Comparison of ENCODE assay signal across 1 cellular context in the genomic region with DNA sequence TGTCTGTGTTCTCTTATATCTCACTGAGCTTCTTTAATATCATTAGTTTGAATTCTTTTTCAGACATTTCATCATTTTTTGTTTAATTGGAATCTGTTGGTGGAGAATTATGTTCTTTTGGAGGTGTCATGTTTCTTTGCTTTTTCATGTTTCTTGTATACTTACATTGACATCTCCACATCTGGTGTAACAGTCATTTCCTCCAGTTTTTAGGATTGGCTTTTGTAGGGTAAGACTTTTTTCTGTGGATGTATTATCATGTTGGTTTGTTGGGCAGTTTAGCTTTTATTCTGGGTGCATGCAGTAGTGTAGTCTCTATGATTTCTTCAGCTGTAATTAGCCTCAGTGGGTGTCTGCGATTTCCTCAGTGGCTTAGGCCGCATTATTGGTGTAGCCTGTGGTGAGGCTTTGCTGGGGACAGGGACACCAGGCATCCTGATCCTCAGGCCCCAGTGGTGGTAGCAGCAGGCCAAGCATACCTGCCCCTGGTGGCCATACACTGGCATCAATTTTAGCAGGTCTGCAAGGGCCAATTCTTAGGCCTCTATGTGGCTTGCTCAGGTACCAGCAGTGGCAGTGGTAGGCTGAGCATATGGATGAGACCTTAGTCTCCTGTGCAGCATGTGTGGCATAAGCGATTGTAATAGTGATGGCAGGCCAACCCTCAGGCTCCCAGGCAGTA.
TF ChIP-seq lines count a peak whose summit lies in the region.

No MANE protein-coding gene starts in this region.

TF ChIP-seq in GM23338, 12 proteins besides CTCF, POLR2A, EP300 and RAD21 (continued from another document):
- TF ChIP-seq, protein P1, sequence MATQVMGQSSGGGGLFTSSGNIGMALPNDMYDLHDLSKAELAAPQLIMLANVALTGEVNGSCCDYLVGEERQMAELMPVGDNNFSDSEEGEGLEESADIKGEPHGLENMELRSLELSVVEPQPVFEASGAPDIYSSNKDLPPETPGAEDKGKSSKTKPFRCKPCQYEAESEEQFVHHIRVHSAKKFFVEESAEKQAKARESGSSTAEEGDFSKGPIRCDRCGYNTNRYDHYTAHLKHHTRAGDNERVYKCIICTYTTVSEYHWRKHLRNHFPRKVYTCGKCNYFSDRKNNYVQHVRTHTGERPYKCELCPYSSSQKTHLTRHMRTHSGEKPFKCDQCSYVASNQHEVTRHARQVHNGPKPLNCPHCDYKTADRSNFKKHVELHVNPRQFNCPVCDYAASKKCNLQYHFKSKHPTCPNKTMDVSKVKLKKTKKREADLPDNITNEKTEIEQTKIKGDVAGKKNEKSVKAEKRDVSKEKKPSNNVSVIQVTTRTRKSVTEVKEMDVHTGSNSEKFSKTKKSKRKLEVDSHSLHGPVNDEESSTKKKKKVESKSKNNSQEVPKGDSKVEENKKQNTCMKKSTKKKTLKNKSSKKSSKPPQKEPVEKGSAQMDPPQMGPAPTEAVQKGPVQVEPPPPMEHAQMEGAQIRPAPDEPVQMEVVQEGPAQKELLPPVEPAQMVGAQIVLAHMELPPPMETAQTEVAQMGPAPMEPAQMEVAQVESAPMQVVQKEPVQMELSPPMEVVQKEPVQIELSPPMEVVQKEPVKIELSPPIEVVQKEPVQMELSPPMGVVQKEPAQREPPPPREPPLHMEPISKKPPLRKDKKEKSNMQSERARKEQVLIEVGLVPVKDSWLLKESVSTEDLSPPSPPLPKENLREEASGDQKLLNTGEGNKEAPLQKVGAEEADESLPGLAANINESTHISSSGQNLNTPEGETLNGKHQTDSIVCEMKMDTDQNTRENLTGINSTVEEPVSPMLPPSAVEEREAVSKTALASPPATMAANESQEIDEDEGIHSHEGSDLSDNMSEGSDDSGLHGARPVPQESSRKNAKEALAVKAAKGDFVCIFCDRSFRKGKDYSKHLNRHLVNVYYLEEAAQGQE (IDR thresholded peaks at IDR 0.05; ENCODE audit: unreplicated experiment), result no peak
- TF ChIP-seq EZH2 (IDR thresholded peaks at IDR 0.05; ENCODE audit: low read depth, unreplicated experiment) (no peak), CREB1 (CRISPR knock-in tag; IDR thresholded peaks at IDR 0.05; ENCODE audit: low read depth) (no peak), ZNF331 (CRISPR knock-in tag; IDR thresholded peaks at IDR 0.05; ENCODE audit: low read depth) (no peak), POLR2AphosphoS5 (IDR thresholded peaks at IDR 0.05; ENCODE audit: low read depth) (no peak), ETS1 (IDR thresholded peaks at IDR 0.05) (no peak), ZNF462 (CRISPR knock-in tag; IDR thresholded peaks at IDR 0.05) (no peak), EZH2phosphoT487 (IDR thresholded peaks at IDR 0.05; ENCODE audit: unreplicated experiment) (no peak), ZNF114 (CRISPR knock-in tag; IDR thresholded peaks at IDR 0.05) (no peak)
